8 cellular contexts compared by ENCODE assay signal in genomic region chr1:24186993-24187790, GRCh38. TPM values are rescaled to one million over a fixed set of nuclear protein-coding genes. Genes with fewer than 3 reads are reported as not detected.
DNase-seq lines count a peak whose midpoint lies in the region; ATAC-seq lines count a peak whose summit lies in the region.

Gene IFNLR1, minus strand, starts transcription at chr1:24187289. Its CDS starts 41 bp downstream, at chr1:24187248.

- intact Hi-C loops in left colon (cut with DNase I, micrococcal nuclease) = no loop called here

- peak within 1 kb of the TSS; percentile 44 for H3K4me3 ChIP-seq in Jurkat, Clone E6-1 (ENCODE audit: low read length)

- in situ Hi-C loops in T47D (cut with HindIII; ENCODE audit: low pct_unique_long_range_greater_than_20kb, low sequenced_read_pairs) = no loop called here

- peak; percentile 22 for DNase-seq in ELR (ENCODE audit: low read depth)
- no peak for DNase-seq in Jurkat, Clone E6-1 (ENCODE audit: low read depth, low spot score)
- DNase-seq in T-helper 22 cell (ENCODE audit: low read depth) = peak; percentile 61
- peak; percentile 77 to 84 for DNase-seq in T47D (ENCODE audit: low read depth in 1 of 2, low spot score in 1 of 2)
- DNase-seq in left colon = peak; percentile 84 to 87
- peak; percentile 65 to 69 for DNase-seq in stimulated activated CD4-positive, alpha-beta T cell treated with anti-CD3 and anti-CD28 coated beads, Interleukin-2, amount 100 ng/mL, for 48 hours

- ATAC-seq in left colon (peak; percentile 84), GM19023 (IDR thresholded peaks at IDR 0.05; ENCODE audit: unreplicated experiment) (no peak), GM21390 (IDR thresholded peaks at IDR 0.05; ENCODE audit: unreplicated experiment) (no peak)

RNA-seq across cellular contexts. Expression of gene IFNLR1, which starts in this region (rescaled TPM):
- 1.4 TPM for polyA plus RNA-seq in Jurkat, Clone E6-1 (2012; ENCODE audit: insufficient read depth, insufficient read length)
- total RNA-seq in left colon = 10 to 100 TPM; 11.3 to 23.2 TPM
